ENCODE assay signal across 8 cellular contexts in genomic region chr10:124936813-124937212, GRCh38.
"Had no signal": no experiment of that assay in that cellular context is flagged by ENCODE, and none has a peak within 500 bp of the region (broad histone marks: within the 10 kb centered on the region; RNA-seq: fewer than 3 reads in every experiment).

No MANE protein-coding gene starts in this region.

- H3K4me2 ChIP-seq: KMS-11 had no signal

- ATAC-seq: HepG2 had no signal

- H3K4me3 ChIP-seq: K562 had no signal

- H3K27ac ChIP-seq: HL-60, KMS-11 had no signal

- H3K27me3 Mint-ChIP-seq: IgD-negative memory B cell had no signal

- DNase-seq: IMR-90, KBM-7, KG1 had no signal

- H3K9ac ChIP-seq: KMS-11 had no signal
